10 cellular contexts compared by ENCODE assay signal in genomic region chr21:46110499-46111192, GRCh38. TPM values are rescaled to one million over a fixed set of nuclear protein-coding genes. Genes with fewer than 3 reads are reported as not detected.
A peak's percentile ranks its signal among the peaks of the same experiment; 100 is the strongest.
DNase-seq lines count a peak whose midpoint lies in the region; ATAC-seq, FAIRE-seq and TF ChIP-seq lines count a peak whose summit lies in the region.
"Had no signal": no experiment of that assay in that cellular context is flagged by ENCODE, and none has a peak within 500 bp of the region (broad histone marks: within the 10 kb centered on the region; RNA-seq: fewer than 3 reads in every experiment).

No MANE protein-coding gene starts in this region.

- H3K23ac ChIP-seq in IMR-90 (ENCODE audit: low read depth, low read length): no peak overlapping the region

- TF ChIP-seq RAD21 in IMR-90 (IDR thresholded peaks at IDR 0.05; ENCODE audit: low read length): no peak
- no peak for TF ChIP-seq RAD21 in HepG2 (CRISPR knock-in tag; IDR thresholded peaks at IDR 0.05)

- H3K27ac ChIP-seq in IMR-90 (ENCODE audit: insufficient read depth, low read length) (peak overlapping the region; percentile 1; the same call in 1 of the 2 replicates), coronary artery (peak overlapping the region; percentile 5 to 82), HepG2 (ENCODE audit: extremely low read length, insufficient read depth, low read length) (no peak overlapping the region), suprapubic skin (no peak overlapping the region)

- DNase-seq in IMR-90: no peak
- peak; percentile 83 for DNase-seq in coronary artery (ENCODE audit: low spot score)
- no peak for DNase-seq in HepG2 (ENCODE audit: low spot score)
- DNase-seq in suprapubic skin (ENCODE audit: low spot score in 2 of 2): peak; percentile 65 to 79
- no peak for DNase-seq in NCI-H1930 (lab: John Stamatoyannopoulos, UW)
- no peak for DNase-seq in RKO (ENCODE audit: low spot score)
- DNase-seq: NCI-H446 had no signal

- H3K4me1 ChIP-seq in IMR-90 (ENCODE audit: control insufficient read depth, insufficient read depth, low read length) (peaks cover 4% of the 10 kb centered on the region), HepG2 (ENCODE audit: insufficient read depth, low read length) (no peaks in the 10 kb centered on the region), suprapubic skin (no peaks in the 10 kb centered on the region)

- H3K36me3 ChIP-seq in IMR-90 (ENCODE audit: control insufficient read depth, insufficient read depth, low read length): peaks cover 73% of the 10 kb centered on the region
- H3K36me3 ChIP-seq in HepG2 (replicated peaks in 1 of 2; ENCODE audit: control insufficient read depth in 1 of 2, insufficient read depth in 2 of 2, low read length in 2 of 2): no peaks in the 10 kb centered on the region
- peaks cover 28% of the 10 kb centered on the region for H3K36me3 ChIP-seq in suprapubic skin

- H3K56ac ChIP-seq in IMR-90 (ENCODE audit: extremely low read depth, insufficient read depth, low read length): no peak overlapping the region

- no peak overlapping the region for H2BK5ac ChIP-seq in IMR-90 (ENCODE audit: low read depth, low read length, poor library complexity, severe bottlenecking)

- H3K9me1 ChIP-seq in IMR-90 (ENCODE audit: insufficient read depth, low read length): peaks cover 4% of the 10 kb centered on the region; the same call in 1 of the 2 replicates

- no peak for FAIRE-seq in HepG2 (lab: Jason Lieb, UNC)
- FAIRE-seq: keratinocyte had no signal

- TF ChIP-seq CTCF in IMR-90 (conservative IDR thresholded peaks at IDR 0.05; ENCODE audit: low read depth, low read length) (no peak), coronary artery (IDR thresholded peaks at IDR 0.05) (no peak), HepG2 (CRISPR knock-in tag; IDR thresholded peaks at IDR 0.05) (peak; percentile 34; the same call in 1 of the 2 replicates), suprapubic skin (IDR thresholded peaks at IDR 0.05) (no peak)

- H4K5ac ChIP-seq in IMR-90 (ENCODE audit: low read depth, low read length): no peak overlapping the region

- H2BK20ac ChIP-seq in IMR-90 (ENCODE audit: low read depth, low read length): no peak overlapping the region

- TF ChIP-seq POLR2A in IMR-90 (IDR thresholded peaks at IDR 0.05; ENCODE audit: low read depth, low read length) (no peak), HepG2 (IDR thresholded peaks at IDR 0.05; ENCODE audit: insufficient read depth in 1 of 2, low read depth in 2 of 2, low read length in 2 of 2) (no peak), suprapubic skin (IDR thresholded peaks at IDR 0.05) (no peak)

- no peak overlapping the region for H4K8ac ChIP-seq in IMR-90 (ENCODE audit: low read depth in 2 of 2, low read length in 2 of 2)

- no peaks in the 10 kb centered on the region for H3K79me2 ChIP-seq in HepG2 (ENCODE audit: insufficient read depth, low read length)

- H4K91ac ChIP-seq in IMR-90 (ENCODE audit: insufficient read depth, low read depth, low read length): no peak overlapping the region

- H3K9me3 ChIP-seq in IMR-90 (ENCODE audit: control insufficient read depth, insufficient read depth, low read length) (peaks cover 8% of the 10 kb centered on the region), HepG2 (ENCODE audit: low read length) (peaks cover 11% of the 10 kb centered on the region), suprapubic skin (no peaks in the 10 kb centered on the region)

- CTCF ChIA-PET in IMR-90 (lab: Yijun Ruan, JAX): interaction anchor here (1.0 kb wide), 1 partner anchor 138 kb away, joined by 3 read pairs; no protein-coding TSS in a partner anchor
- CTCF ChIA-PET in HepG2 (lab: Yijun Ruan, JAX; ENCODE audit: low intra/inter-chr PET ratio, low total read pairs): no interaction called here

- H2AFZ ChIP-seq in IMR-90 (replicated peaks; ENCODE audit: low read length, poor library complexity) (peak overlapping the region; percentile 26), HepG2 (ENCODE audit: low read length) (no peak overlapping the region)

- TF ChIP-seq EP300 in HepG2 (IDR thresholded peaks at IDR 0.05; ENCODE audit: low read depth in 2 of 2, low read length in 2 of 2) (no peak), HepG2 (CRISPR knock-in tag; IDR thresholded peaks at IDR 0.05; ENCODE audit: borderline replicate concordance) (no peak), suprapubic skin (IDR thresholded peaks at IDR 0.05) (no peak)

- no peak overlapping the region for H3K4ac ChIP-seq in IMR-90 (ENCODE audit: low read depth, low read length)

- no peak overlapping the region for H2AK5ac ChIP-seq in IMR-90 (ENCODE audit: low read depth, low read length)

- H3K9ac ChIP-seq in IMR-90 (ENCODE audit: low read depth, low read length) (no peak overlapping the region), HepG2 (ENCODE audit: insufficient read depth, low read depth, low read length) (no peak overlapping the region)

- no peak overlapping the region for H2BK120ac ChIP-seq in IMR-90 (ENCODE audit: low read depth, low read length)

- POLR2A ChIA-PET in IMR-90 (lab: Charles Lee; ENCODE audit: unreplicated experiment) (interaction anchor here (0.6 kb wide), 1 partner anchor 62 kb away, joined by 4 read pairs; no protein-coding TSS in a partner anchor), HepG2 (lab: Yijun Ruan, JAX) (no interaction called here)

- in situ Hi-C loops in IMR-90 (cut with MboI; ENCODE audit: low sequenced_read_pairs): no loop called here
- in situ Hi-C loops in HepG2 (cut with HindIII; ENCODE audit: extremely low pct_ligation_motif_present, low pct_unique_long_range_greater_than_20kb): no loop called here

- H3K27me3 ChIP-seq in IMR-90 (ENCODE audit: control insufficient read depth, insufficient read depth, low read length): no peaks in the 10 kb centered on the region
- peaks cover 0 to 18% of the 10 kb centered on the region in 2 experiments; a peak in 2 of 5 replicates for H3K27me3 ChIP-seq in HepG2 (ENCODE audit: control insufficient read depth in 1 of 2, insufficient read depth in 2 of 2, low read length in 2 of 2)
- H3K27me3 ChIP-seq in suprapubic skin: no peaks in the 10 kb centered on the region

- H3K14ac ChIP-seq in IMR-90 (replicated peaks; ENCODE audit: low read depth, low read length): no peak overlapping the region

- intact Hi-C loops in IMR-90 (cut with micrococcal nuclease) (no loop called here), HepG2 (cut with micrococcal nuclease; ENCODE audit: unreplicated experiment) (no loop called here)

- WGBS in IMR-90 (ENCODE audit: extremely low coverage in 2 of 2, insufficient read length in 1 of 2), 2 experiments: 92% methylated on average over 15 of the region's 20 CpGs; no CpG with 5 or more reads in 1 of the 2 experiments
- 45% methylated on average over 8 of the region's 20 CpGs for WGBS in HepG2 (ENCODE audit: low lambda C conversion rate)
- 68% methylated on average over 12 of the region's 20 CpGs for WGBS in suprapubic skin

- H2BK15ac ChIP-seq in IMR-90 (ENCODE audit: low read depth, low read length): no peak overlapping the region

- H3K79me1 ChIP-seq in IMR-90 (ENCODE audit: low read depth in 1 of 2, low read length in 2 of 2): peaks cover 23 to 66% of the 10 kb centered on the region in 2 experiments

- dilution Hi-C loops in IMR-90 (cut with HindIII; ENCODE audit: low sequenced_read_pairs, unreplicated experiment): no loop called here

- no peak overlapping the region for H2AK9ac ChIP-seq in IMR-90 (replicated peaks; ENCODE audit: low read depth, low read length, poor library complexity)

- H4K20me1 ChIP-seq in IMR-90 (ENCODE audit: insufficient read depth, low read length) (peaks cover 87% of the 10 kb centered on the region), HepG2 (ENCODE audit: insufficient read depth, low read length) (no peaks in the 10 kb centered on the region)

- H3K18ac ChIP-seq in IMR-90 (ENCODE audit: low read depth, low read length): no peak overlapping the region

- H3K4me3 ChIP-seq in IMR-90 (ENCODE audit: insufficient read depth, low read depth, low read length) (no peak overlapping the region), coronary artery (peak overlapping the region; percentile 31), HepG2 (replicated peaks in 1 of 3; ENCODE audit: insufficient read depth in 1 of 3, low read depth in 2 of 3, low read length in 3 of 3) (no peak overlapping the region), suprapubic skin (no peak overlapping the region)
- H3K4me3 ChIP-seq: skin epidermis had no signal

- ATAC-seq in IMR-90 (ENCODE audit: low read depth) (peak; percentile 6; the same call in 1 of the 2 replicates), HepG2 (peak; percentile 51), HG02870 (IDR thresholded peaks at IDR 0.05; ENCODE audit: unreplicated experiment) (no peak)

- H3K4me2 ChIP-seq in IMR-90 (ENCODE audit: low read depth, low read length) (no peak overlapping the region), HepG2 (ENCODE audit: low read depth, low read length) (no peak overlapping the region)

- BruUV-seq in IMR-90 (replicated peaks; lab: Mats Ljungman, UMichigan) (no TSS peak), HepG2 (replicated peaks; lab: Mats Ljungman, UMichigan) (no TSS peak)

RNA-seq across cellular contexts. Expression of gene COL6A2, which starts 12.7 kb away (rescaled TPM):
- total RNA-seq in IMR-90 (2012; rRNA removed) (208 and 222 TPM in 2 replicates), HepG2 (2016; rRNA removed; fragmentation: Illumina TruSeq; extraction: Trizol) (0.07 and 0.14 TPM in 2 replicates), suprapubic skin (100 to 1,000 TPM in 3 of 4 donors, 10 to 100 TPM in 1; 88.9 to 150 (median 126) TPM)
- polyA plus RNA-seq in IMR-90 (2012; rRNA removed) (1,065 and 1,165 TPM in 2 replicates), HepG2 (2011; rRNA removed) (0.41 and 1.6 TPM in 2 replicates)
- 753 and 1,846 TPM in 2 replicates for polyA plus RNA-seq in IMR-90 (2012; cell fraction: cytosol; rRNA removed)
- polyA plus RNA-seq in IMR-90 (2012; cell fraction: nucleus; rRNA removed; ENCODE audit: low replicate concordance): 2,830 and 5,552 TPM in 2 replicates
- not detected in 2 replicates for total RNA-seq in HepG2 (2016; cell fraction: cytosol; rRNA removed; fragmentation: Illumina TruSeq; extraction: Trizol; ENCODE audit: low read depth)
- total RNA-seq in HepG2 (2016; cell fraction: insoluble cytoplasmic fraction; rRNA removed; fragmentation: Illumina TruSeq; extraction: Trizol): 0.06 TPM in 1 of 2 replicates, not detected in the other
- total RNA-seq in HepG2 (2016; cell fraction: membrane; rRNA removed; fragmentation: Illumina TruSeq; extraction: Trizol): not detected in 2 replicates
- 0.13 and 0.22 TPM in 2 replicates for total RNA-seq in HepG2 (2016; cell fraction: nucleus; rRNA removed; fragmentation: Illumina TruSeq; extraction: Trizol)
- 0.27 and 0.31 TPM in 2 replicates for polyA plus RNA-seq in HepG2 (2011; cell fraction: cytosol; rRNA removed)
- polyA plus RNA-seq in HepG2 (2011; cell fraction: nucleus; rRNA removed): 8.5 and 10.4 TPM in 2 replicates
- 0.36 and 0.81 TPM in 2 replicates for polyA plus RNA-seq in HepG2 (2012)
- not detected in 2 replicates for polyA plus RNA-seq in HepG2 (2016; cell fraction: cytosol; fragmentation: Illumina TruSeq; extraction: Trizol; ENCODE audit: low read depth)
- not detected in 2 replicates for polyA plus RNA-seq in HepG2 (2016; cell fraction: insoluble cytoplasmic fraction; fragmentation: Illumina TruSeq; extraction: Trizol; ENCODE audit: low read depth)
- polyA plus RNA-seq in HepG2 (2016; cell fraction: membrane; fragmentation: Illumina TruSeq; extraction: Trizol; ENCODE audit: low read depth): not detected in 2 replicates
- polyA plus RNA-seq in HepG2 (2016; cell fraction: nucleus; fragmentation: Illumina TruSeq; extraction: Trizol; ENCODE audit: insufficient read depth, low read depth): 0.48 and 0.69 TPM in 2 replicates
- 0.44 TPM in 1 of 2 replicates, not detected in the other for polyA minus RNA-seq in HepG2 (2011; rRNA and poly(A)+ RNA removed; ENCODE audit: low replicate concordance)
- polyA minus RNA-seq in HepG2 (2011; cell fraction: cytosol; rRNA and poly(A)+ RNA removed): not detected in 2 replicates
- 0.52 and 1.2 TPM in 2 replicates for polyA minus RNA-seq in HepG2 (2011; cell fraction: nucleus; rRNA and poly(A)+ RNA removed)

RNA-seq across cellular contexts. Expression of gene FTCD, which starts 44.7 kb away (rescaled TPM):
- total RNA-seq in IMR-90 (2012; rRNA removed) (not detected in 2 replicates), HepG2 (2016; rRNA removed; fragmentation: Illumina TruSeq; extraction: Trizol) (78.5 and 105 TPM in 2 replicates), suprapubic skin (not detected)
- polyA plus RNA-seq in IMR-90 (2012; rRNA removed) (0.19 and 0.55 TPM in 2 replicates), HepG2 (2011; rRNA removed) (75.7 and 112 TPM in 2 replicates)
- polyA plus RNA-seq in IMR-90 (2012; cell fraction: cytosol; rRNA removed): 0.16 and 0.28 TPM in 2 replicates
- polyA plus RNA-seq in IMR-90 (2012; cell fraction: nucleus; rRNA removed; ENCODE audit: low replicate concordance): 2.0 and 4.9 TPM in 2 replicates
- 13.1 and 13.2 TPM in 2 replicates for total RNA-seq in HepG2 (2016; cell fraction: cytosol; rRNA removed; fragmentation: Illumina TruSeq; extraction: Trizol; ENCODE audit: low read depth)
- total RNA-seq in HepG2 (2016; cell fraction: insoluble cytoplasmic fraction; rRNA removed; fragmentation: Illumina TruSeq; extraction: Trizol): 61.2 and 115 TPM in 2 replicates
- total RNA-seq in HepG2 (2016; cell fraction: membrane; rRNA removed; fragmentation: Illumina TruSeq; extraction: Trizol): 21.0 and 27.4 TPM in 2 replicates
- total RNA-seq in HepG2 (2016; cell fraction: nucleus; rRNA removed; fragmentation: Illumina TruSeq; extraction: Trizol): 94.5 and 110 TPM in 2 replicates
- 34.7 and 61.2 TPM in 2 replicates for polyA plus RNA-seq in HepG2 (2011; cell fraction: cytosol; rRNA removed)
- 656 and 751 TPM in 2 replicates for polyA plus RNA-seq in HepG2 (2011; cell fraction: nucleus; rRNA removed)
- 108 and 140 TPM in 2 replicates for polyA plus RNA-seq in HepG2 (2012)
- 11.0 and 12.4 TPM in 2 replicates for polyA plus RNA-seq in HepG2 (2016; cell fraction: cytosol; fragmentation: Illumina TruSeq; extraction: Trizol; ENCODE audit: low read depth)
- polyA plus RNA-seq in HepG2 (2016; cell fraction: insoluble cytoplasmic fraction; fragmentation: Illumina TruSeq; extraction: Trizol; ENCODE audit: low read depth): 47.9 and 52.0 TPM in 2 replicates
- 11.9 and 17.7 TPM in 2 replicates for polyA plus RNA-seq in HepG2 (2016; cell fraction: membrane; fragmentation: Illumina TruSeq; extraction: Trizol; ENCODE audit: low read depth)
- 369 and 379 TPM in 2 replicates for polyA plus RNA-seq in HepG2 (2016; cell fraction: nucleus; fragmentation: Illumina TruSeq; extraction: Trizol; ENCODE audit: insufficient read depth, low read depth)
- 0.42 and 84.7 TPM in 2 replicates for polyA minus RNA-seq in HepG2 (2011; rRNA and poly(A)+ RNA removed; ENCODE audit: low replicate concordance)
- 33.3 and 39.2 TPM in 2 replicates for polyA minus RNA-seq in HepG2 (2011; cell fraction: cytosol; rRNA and poly(A)+ RNA removed)
- polyA minus RNA-seq in HepG2 (2011; cell fraction: nucleus; rRNA and poly(A)+ RNA removed): 93.9 and 118 TPM in 2 replicates
- polyA plus RNA-seq: keratinocyte had no signal

Comparison
In these comparisons a context has a peak if more than half of its experiments do, and no peak if none do; other contexts are left out.
1. DNase-seq: peak in coronary artery (single experiment) and suprapubic skin (2 of 2); none in IMR-90 (single experiment), HepG2 (single experiment), NCI-H1930 (0 of 2) and RKO (single experiment).
2. H3K27ac ChIP-seq: peak in IMR-90 (single experiment) and coronary artery (2 of 2); none in HepG2 (single experiment) and suprapubic skin (single experiment).
3. RNA of gene COL6A2, which starts 12.7 kb away (total RNA-seq): 208 to 222 TPM in IMR-90 and 88.9 to 150 TPM in suprapubic skin; 0.06 to 0.22 TPM in HepG2; every median in the first group is over 10 times any median in the second.
4. RNA of gene FTCD, which starts 44.7 kb away (total RNA-seq): 13.1 to 115 TPM in HepG2; not detected in IMR-90 and not detected in suprapubic skin; every median in the first group is over 10 times any median in the second.